In genomic region chr1:162881590-162881989, GRCh38 we compare ENCODE assay signal across 1 cellular context.
TF ChIP-seq lines count a peak whose summit lies in the region.

No MANE protein-coding gene starts in this region.

TF ChIP-seq in SK-N-SH, 30 proteins besides CTCF, POLR2A, EP300 and RAD21 (continued from another document):
- TF ChIP-seq ZBTB33 (IDR thresholded peaks at IDR 0.05; ENCODE audit: borderline replicate concordance, low read depth) (no peak), RXRA (IDR thresholded peaks at IDR 0.05; ENCODE audit: borderline replicate concordance, low read depth) (no peak), POLR2AphosphoS5 (IDR thresholded peaks at IDR 0.05; ENCODE audit: low read depth, low read length) (no peak), CHD2 (IDR thresholded peaks at IDR 0.05; ENCODE audit: low read length, partially characterized antibody) (no peak), SMC3 (IDR thresholded peaks at IDR 0.05; ENCODE audit: low read depth, low read length) (no peak), YY1 (IDR thresholded peaks at IDR 0.05; ENCODE audit: low read depth) (no peak), MXI1 (IDR thresholded peaks at IDR 0.05; ENCODE audit: low read depth, low read length) (no peak), FOXM1 (IDR thresholded peaks at IDR 0.05; ENCODE audit: low read depth) (no peak)
- TF ChIP-seq, protein P1, sequence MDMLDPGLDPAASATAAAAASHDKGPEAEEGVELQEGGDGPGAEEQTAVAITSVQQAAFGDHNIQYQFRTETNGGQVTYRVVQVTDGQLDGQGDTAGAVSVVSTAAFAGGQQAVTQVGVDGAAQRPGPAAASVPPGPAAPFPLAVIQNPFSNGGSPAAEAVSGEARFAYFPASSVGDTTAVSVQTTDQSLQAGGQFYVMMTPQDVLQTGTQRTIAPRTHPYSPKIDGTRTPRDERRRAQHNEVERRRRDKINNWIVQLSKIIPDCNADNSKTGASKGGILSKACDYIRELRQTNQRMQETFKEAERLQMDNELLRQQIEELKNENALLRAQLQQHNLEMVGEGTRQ (IDR thresholded peaks at IDR 0.05; ENCODE audit: borderline replicate concordance, low read depth, low read length) = no peak
- TF ChIP-seq, protein P2, sequence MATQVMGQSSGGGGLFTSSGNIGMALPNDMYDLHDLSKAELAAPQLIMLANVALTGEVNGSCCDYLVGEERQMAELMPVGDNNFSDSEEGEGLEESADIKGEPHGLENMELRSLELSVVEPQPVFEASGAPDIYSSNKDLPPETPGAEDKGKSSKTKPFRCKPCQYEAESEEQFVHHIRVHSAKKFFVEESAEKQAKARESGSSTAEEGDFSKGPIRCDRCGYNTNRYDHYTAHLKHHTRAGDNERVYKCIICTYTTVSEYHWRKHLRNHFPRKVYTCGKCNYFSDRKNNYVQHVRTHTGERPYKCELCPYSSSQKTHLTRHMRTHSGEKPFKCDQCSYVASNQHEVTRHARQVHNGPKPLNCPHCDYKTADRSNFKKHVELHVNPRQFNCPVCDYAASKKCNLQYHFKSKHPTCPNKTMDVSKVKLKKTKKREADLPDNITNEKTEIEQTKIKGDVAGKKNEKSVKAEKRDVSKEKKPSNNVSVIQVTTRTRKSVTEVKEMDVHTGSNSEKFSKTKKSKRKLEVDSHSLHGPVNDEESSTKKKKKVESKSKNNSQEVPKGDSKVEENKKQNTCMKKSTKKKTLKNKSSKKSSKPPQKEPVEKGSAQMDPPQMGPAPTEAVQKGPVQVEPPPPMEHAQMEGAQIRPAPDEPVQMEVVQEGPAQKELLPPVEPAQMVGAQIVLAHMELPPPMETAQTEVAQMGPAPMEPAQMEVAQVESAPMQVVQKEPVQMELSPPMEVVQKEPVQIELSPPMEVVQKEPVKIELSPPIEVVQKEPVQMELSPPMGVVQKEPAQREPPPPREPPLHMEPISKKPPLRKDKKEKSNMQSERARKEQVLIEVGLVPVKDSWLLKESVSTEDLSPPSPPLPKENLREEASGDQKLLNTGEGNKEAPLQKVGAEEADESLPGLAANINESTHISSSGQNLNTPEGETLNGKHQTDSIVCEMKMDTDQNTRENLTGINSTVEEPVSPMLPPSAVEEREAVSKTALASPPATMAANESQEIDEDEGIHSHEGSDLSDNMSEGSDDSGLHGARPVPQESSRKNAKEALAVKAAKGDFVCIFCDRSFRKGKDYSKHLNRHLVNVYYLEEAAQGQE (IDR thresholded peaks at IDR 0.05; ENCODE audit: low read depth, low read length) = no peak
